ENCODE assay signal across 1 cellular context in genomic region chr4:119667802-119668201, GRCh38.
TF ChIP-seq lines count a peak whose summit lies in the region.

No MANE protein-coding gene starts in this region.

TF ChIP-seq in IMR-90, 13 proteins besides CTCF, POLR2A, EP300 and RAD21:
- no peak for TF ChIP-seq MXI1 (IDR thresholded peaks at IDR 0.05; ENCODE audit: borderline replicate concordance, low read depth, low read length)
- no peak for TF ChIP-seq CHD1 (IDR thresholded peaks at IDR 0.05; ENCODE audit: low read depth, low read length)
- TF ChIP-seq MAFK (IDR thresholded peaks at IDR 0.05; ENCODE audit: low read depth, low read length), result no peak
- TF ChIP-seq SMC3 (IDR thresholded peaks at IDR 0.05; ENCODE audit: low read depth, low read length), result no peak
- no peak for TF ChIP-seq RFX5 (IDR thresholded peaks at IDR 0.05; ENCODE audit: low read depth, low read length)
- TF ChIP-seq CEBPB (IDR thresholded peaks at IDR 0.05; ENCODE audit: low read depth, low read length), result peak; percentile 31; the same call in 1 of the 2 replicates
- TF ChIP-seq MAZ (IDR thresholded peaks at IDR 0.05; ENCODE audit: borderline replicate concordance, low read depth, low read length), result no peak
TF ChIP-seq in IMR-90: peak in this region for 1.
